In the genomic region with DNA sequence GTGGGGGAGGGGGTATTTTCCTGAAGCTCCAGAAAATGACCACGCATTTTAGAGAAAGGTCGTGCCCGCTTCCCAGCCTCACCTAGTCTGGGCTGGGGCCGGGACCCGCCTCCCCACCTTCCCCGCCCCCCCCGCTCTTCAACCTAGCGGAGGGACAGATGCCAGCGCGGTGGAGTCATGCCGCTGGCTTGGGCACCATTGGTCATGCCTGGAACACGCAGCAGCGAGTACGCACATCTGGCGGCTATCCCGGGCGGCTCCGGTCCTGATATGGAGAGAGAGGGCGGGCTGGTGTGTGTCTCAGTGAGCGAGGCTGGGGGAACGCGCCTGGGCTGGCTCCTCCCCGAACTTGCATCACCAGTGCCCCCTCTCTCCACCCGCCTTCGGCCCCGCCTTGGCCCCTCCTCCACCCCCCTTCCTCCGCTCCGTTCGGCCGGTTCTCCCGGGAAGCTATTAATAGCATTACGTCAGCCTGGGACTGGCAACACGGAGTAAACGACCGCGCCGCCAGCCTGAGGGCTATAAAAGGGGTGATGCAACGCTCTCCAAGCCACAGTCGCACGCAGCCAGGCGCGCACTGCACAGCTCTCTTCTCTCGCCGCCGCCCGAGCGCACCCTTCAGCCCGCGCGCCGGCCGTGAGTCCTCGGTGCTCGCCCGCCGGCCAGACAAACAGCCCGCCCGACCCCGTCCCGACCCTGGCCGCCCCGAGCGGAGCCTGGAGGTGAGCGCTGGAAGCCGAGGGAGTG, we compare ENCODE assay signal across 8 cellular contexts. TPM values are rescaled to one million over a fixed set of nuclear protein-coding genes. Genes with fewer than 3 reads are reported as not detected.
DNase-seq lines count a peak whose midpoint lies in the region; ATAC-seq, FAIRE-seq and TF ChIP-seq lines count a peak whose summit lies in the region.

TSS of gene ATF3 (plus strand) at position 553 of the 747 bp plus-strand sequence. CDS start 6,261 bp downstream, outside the sequence.

- H3K27ac ChIP-seq in AG04450 (ENCODE audit: low read depth, low read length) = peak within 1 kb of the TSS; percentile 96
- H3K27ac ChIP-seq in WERI-Rb-1 = peak within 1 kb of the TSS; percentile 63
- peak within 1 kb of the TSS; percentile 96 to 99 for H3K27ac ChIP-seq in breast epithelium
- peak within 1 kb of the TSS; percentile 97 to 99 for H3K27ac ChIP-seq in small intestine (ENCODE audit: low read depth in 1 of 2, low read length in 1 of 2)

- 0 to 1% (median 0%) methylated on average over 55 to 65 of the region's 65 CpGs for WGBS in small intestine, 3 donors

- H3K4me1 ChIP-seq in breast epithelium (no peaks in the 10 kb centered on the region), small intestine (ENCODE audit: control insufficient read depth in 2 of 2, insufficient read depth in 1 of 2, low read depth in 1 of 2, low read length in 1 of 2) (peaks cover 5 to 11% of the 10 kb centered on the region in 2 donors)

- POLR2A ChIA-PET in AG04450 (lab: Yijun Ruan, JAX) = interaction anchor here (0.6 to 1.8 kb wide), 40 partner anchors 10 to 640 kb away, joined by 3 to 45 read pairs (median 5); partner anchors contain the start of genes DTL, FLVCR1, INTS7 and NENF

- no peak for TF ChIP-seq CTCF in AG04450 (IDR thresholded peaks at IDR 0.05; ENCODE audit: low read depth, low read length)
- TF ChIP-seq CTCF in WERI-Rb-1 (IDR thresholded peaks at IDR 0.05; ENCODE audit: low read depth, low read length) = no peak
- peak in 1 of 3 donors; percentile 23 for TF ChIP-seq CTCF in breast epithelium (IDR thresholded peaks at IDR 0.05)

- no peaks in the 10 kb centered on the region for H3K36me3 ChIP-seq in WERI-Rb-1
- H3K36me3 ChIP-seq in breast epithelium = no peaks in the 10 kb centered on the region
- H3K36me3 ChIP-seq in small intestine (ENCODE audit: control insufficient read depth in 2 of 2, insufficient read depth in 2 of 2, low read length in 2 of 2) = no peaks in the 10 kb centered on the region

- FAIRE-seq in small intestine (lab: Jason Lieb, UNC) = no peak

- intact Hi-C loops in breast epithelium (cut with DNase I; ENCODE audit: low total_unique reads) = loop anchor here (5.0 kb wide), 1 partner anchor 41 kb away; no protein-coding TSS in a partner anchor

- peak within 1 kb of the TSS; percentile 79 for H3K4me3 ChIP-seq in AG04450 (ENCODE audit: low read depth, low read length)
- peak within 1 kb of the TSS; percentile 42 for H3K4me3 ChIP-seq in WERI-Rb-1 (ENCODE audit: low read depth, low read length)
- H3K4me3 ChIP-seq in breast epithelium = peak within 1 kb of the TSS; percentile 74 to 93 (median 82)
- peak within 1 kb of the TSS; percentile 78 to 83 for H3K4me3 ChIP-seq in small intestine (ENCODE audit: low read depth in 1 of 2, low read length in 2 of 2)

- DNase-seq in AG04450 (ENCODE audit: low read depth, low spot score) = peak; percentile 99
- peak; percentile 100 for DNase-seq in NCI-H2196 (lab: John Stamatoyannopoulos, UW; ENCODE audit: unreplicated experiment)
- DNase-seq in WERI-Rb-1 = peak; percentile 97
- DNase-seq in breast epithelium (ENCODE audit: low spot score in 2 of 2) = peak; percentile 100
- DNase-seq in iPS-NIHi11 (ENCODE audit: low spot score) = peak; percentile 94
- peak; percentile 98 for DNase-seq in small intestine

- peaks cover 42% of the 10 kb centered on the region for H3K27me3 ChIP-seq in AG04450 (ENCODE audit: control insufficient read depth, insufficient read depth, low read length)
- H3K27me3 ChIP-seq in WERI-Rb-1 (ENCODE audit: insufficient read depth, low read depth, severe bottlenecking) = peaks cover 31% of the 10 kb centered on the region
- H3K27me3 ChIP-seq in breast epithelium = no peaks in the 10 kb centered on the region
- H3K27me3 ChIP-seq in small intestine (ENCODE audit: control insufficient read depth in 2 of 2, insufficient read depth in 2 of 2, low read length in 2 of 2) = no peaks in the 10 kb centered on the region

- peak; percentile 97 for TF ChIP-seq POLR2A in breast epithelium (IDR thresholded peaks at IDR 0.05)

- peaks cover 6% of the 10 kb centered on the region; the same call in 1 of the 2 replicates for H3K9me3 ChIP-seq in AG04450 (ENCODE audit: control insufficient read depth, insufficient read depth, low read length)
- no peaks in the 10 kb centered on the region for H3K9me3 ChIP-seq in WERI-Rb-1 (ENCODE audit: severe bottlenecking)
- no peaks in the 10 kb centered on the region for H3K9me3 ChIP-seq in breast epithelium
- H3K9me3 ChIP-seq in small intestine (ENCODE audit: control insufficient read depth, low read depth) = no peaks in the 10 kb centered on the region

- ATAC-seq in GM18873 (IDR thresholded peaks at IDR 0.05; ENCODE audit: low FRiP score, unreplicated experiment) = peak; percentile 67
- peak; percentile 71 for ATAC-seq in HG03135 (IDR thresholded peaks at IDR 0.05; ENCODE audit: unreplicated experiment)

- CTCF ChIA-PET in AG04450 (lab: Charles Lee) = interaction anchor here (0.6 to 2.8 kb wide), 9 partner anchors 11 to 1514 kb away, joined by 3 to 16 read pairs (median 5); no protein-coding TSS in a partner anchor

RNA-seq across cellular contexts. Expression of gene ATF3, which starts in this region (rescaled TPM):
- polyA plus RNA-seq in AG04450 (2011; rRNA removed) (5.5 TPM in 2 replicates), small intestine (10 to 100 TPM; 20.8 to 30.3 (median 27.1) TPM)
- 9.8 and 21.2 TPM in 2 replicates for polyA minus RNA-seq in AG04450 (2011; rRNA and poly(A)+ RNA removed)
- total RNA-seq in breast epithelium = 10 to 100 TPM in 2 of 3 donors, 1 to 10 TPM in 1; 6.7 to 90.9 (median 26.9) TPM

Comparison
In these comparisons a context has a peak if more than half of its experiments do, and no peak if none do; other contexts are left out.
1. Peak in every context shown above with its lines: DNase-seq, ATAC-seq, H3K4me3 ChIP-seq and H3K27ac ChIP-seq.